In genomic region chr6:163393923-163394322, GRCh38 we compare ENCODE assay signal across 18 cellular contexts.
"Had no signal": no experiment of that assay in that cellular context is flagged by ENCODE, and none has a peak within 500 bp of the region (broad histone marks: within the 10 kb centered on the region; RNA-seq: fewer than 3 reads in every experiment).

No MANE protein-coding gene starts in this region.

- H3K27ac ChIP-seq: breast epithelium, coronary artery, WERI-Rb-1 had no signal

- H3K36me3 ChIP-seq: breast epithelium, thyroid gland, WERI-Rb-1 had no signal

- H3K9me3 ChIP-seq: breast epithelium, thyroid gland had no signal

- H3K9me3 Mint-ChIP-seq: activated naive CD8-positive, alpha-beta T cell treated with anti-CD3 and anti-CD28 coated beads for 36 hours; naive thymus-derived CD4-positive, alpha-beta T cell; neural crest cell had no signal

- H3K4me3 ChIP-seq: breast epithelium, coronary artery, lung, thyroid gland had no signal

- DNase-seq: activated CD4-positive, alpha-beta T cell treated with anti-CD3 and anti-CD28 coated beads for 1 hour; activated naive CD4-positive, alpha-beta T cell treated with Interleukin-2 at 50 U/mL for 16 hours; activated naive CD8-positive, alpha-beta T cell treated with anti-CD3 and anti-CD28 coated beads for 36 hours; activated T-cell treated with anti-CD3 and anti-CD28 coated beads, Interleukin-2, amount 50 U/mL, for 48 hours; effector CD4-positive, alpha-beta T cell; erythroblast; foreskin fibroblast; hippocampal formation; naive thymus-derived CD4-positive, alpha-beta T cell; stimulated activated CD4-positive, alpha-beta T cell treated with anti-CD3 and anti-CD28 coated beads, Interleukin-4, amount 100 ng/mL, for 24 hours; stimulated activated naive CD4-positive, alpha-beta T cell treated with Interleukin-2 at 50 U/mL for 16 hours; T-helper 1 cell; thyroid gland; WERI-Rb-1 had no signal

- H3K27me3 ChIP-seq: breast epithelium, thyroid gland had no signal

- H3K4me1 ChIP-seq: breast epithelium had no signal

- H3K36me3 Mint-ChIP-seq: activated naive CD8-positive, alpha-beta T cell treated with anti-CD3 and anti-CD28 coated beads for 36 hours; naive thymus-derived CD4-positive, alpha-beta T cell had no signal

- ATAC-seq: naive thymus-derived CD4-positive, alpha-beta T cell had no signal

- H3K4me3 Mint-ChIP-seq: activated naive CD8-positive, alpha-beta T cell treated with anti-CD3 and anti-CD28 coated beads for 36 hours; naive thymus-derived CD4-positive, alpha-beta T cell; neural crest cell had no signal

- H3K27ac Mint-ChIP-seq: activated naive CD8-positive, alpha-beta T cell treated with anti-CD3 and anti-CD28 coated beads for 36 hours; naive thymus-derived CD4-positive, alpha-beta T cell had no signal
